Comparison of ENCODE assay signal across 2 cellular contexts in genomic region chr1:175171214-175171913, GRCh38.
TF ChIP-seq lines count a peak whose summit lies in the region.

No MANE protein-coding gene starts in this region.

TF ChIP-seq in HCT116, 20 proteins besides CTCF, POLR2A, EP300 and RAD21:
- TF ChIP-seq FOSL1 (IDR thresholded peaks at IDR 0.05; ENCODE audit: low read depth) (no peak), EGR1 (IDR thresholded peaks at IDR 0.05; ENCODE audit: low read depth) (no peak), SP1 (IDR thresholded peaks at IDR 0.05; ENCODE audit: low read depth) (peak; percentile 30; the same call in 1 of the 2 replicates), EZH2 (IDR thresholded peaks at IDR 0.05) (no peak), POLR2AphosphoS5 (IDR thresholded peaks at IDR 0.05; ENCODE audit: low read depth, low read length) (no peak), JUND (IDR thresholded peaks at IDR 0.05) (peak; percentile 19; the same call in 1 of the 2 replicates), ATF3 (IDR thresholded peaks at IDR 0.05) (no peak), SRF (IDR thresholded peaks at IDR 0.05; ENCODE audit: low read depth) (no peak), CBX3 (IDR thresholded peaks at IDR 0.05; ENCODE audit: low read depth) (0 out of 2 replicates have a peak, but pooled peaks have one; percentile 15), YY1 (IDR thresholded peaks at IDR 0.05; ENCODE audit: extremely low read depth, insufficient replicate concordance, low read depth, low read length) (no peak), ZFX (IDR thresholded peaks at IDR 0.05) (no peak)

TF ChIP-seq in GM12878, 131 proteins besides CTCF, POLR2A, EP300 and RAD21:
- TF ChIP-seq ZNF24 (IDR thresholded peaks at IDR 0.05) (peak; percentile 90), ETV6 (conservative IDR thresholded peaks at IDR 0.05 in 1 of 2, IDR thresholded peaks at IDR 0.05 in 1 of 2; ENCODE audit: borderline replicate concordance in 1 of 2, low read depth in 1 of 2) (no peak), MTA2 (IDR thresholded peaks at IDR 0.05; ENCODE audit: low read depth) (peak; percentile 90)
